In genomic region chr5:147968855-147969254, GRCh38 we compare ENCODE assay signal across 18 cellular contexts.
DNase-seq lines count a peak whose midpoint lies in the region; ATAC-seq, FAIRE-seq and TF ChIP-seq lines count a peak whose summit lies in the region.
"Had no signal": no experiment of that assay in that cellular context is flagged by ENCODE, and none has a peak within 500 bp of the region (broad histone marks: within the 10 kb centered on the region; RNA-seq: fewer than 3 reads in every experiment).

No MANE protein-coding gene starts in this region.

- H3K36me3 Mint-ChIP-seq in osteocyte (ENCODE audit: unreplicated experiment), result peaks cover 7% of the 10 kb centered on the region
- H3K36me3 Mint-ChIP-seq: CD14-positive monocyte, IgD-negative memory B cell had no signal

- 96% methylated on average over 4 of the region's 4 CpGs for WGBS in hepatocyte (ENCODE audit: low lambda C conversion rate, missing lambda C conversion rate)

- no peaks in the 10 kb centered on the region for H4K20me1 ChIP-seq in endothelial cell of umbilical vein (replicated peaks; ENCODE audit: control insufficient read depth, extremely low read depth, insufficient read depth, low read length)
- no peaks in the 10 kb centered on the region for H4K20me1 ChIP-seq in hepatocyte (ENCODE audit: insufficient read depth, poor library complexity, severe bottlenecking)

- H3K9me3 ChIP-seq in endothelial cell of umbilical vein (replicated peaks; ENCODE audit: control insufficient read depth, insufficient read depth, low read length), result no peaks in the 10 kb centered on the region
- H3K9me3 ChIP-seq in hepatocyte (ENCODE audit: low read depth), result no peaks in the 10 kb centered on the region

- BruUV-seq in endothelial cell of umbilical vein (replicated peaks; lab: Mats Ljungman, UMichigan), result no TSS peak

- H3K4me1 ChIP-seq in endothelial cell of umbilical vein (ENCODE audit: control insufficient read depth, extremely low read depth, insufficient read depth, low read length), result peaks cover 10% of the 10 kb centered on the region
- no peaks in the 10 kb centered on the region for H3K4me1 ChIP-seq in hepatocyte (ENCODE audit: insufficient read depth)

- no peaks in the 10 kb centered on the region for H3K9me3 Mint-ChIP-seq in osteocyte (ENCODE audit: unreplicated experiment)
- H3K9me3 Mint-ChIP-seq: CD14-positive monocyte, H9, IgD-negative memory B cell had no signal

- H3K4me1 Mint-ChIP-seq in osteocyte (ENCODE audit: unreplicated experiment), result peaks cover 22% of the 10 kb centered on the region
- H3K4me1 Mint-ChIP-seq: IgD-negative memory B cell had no signal

- CTCF ChIA-PET in endothelial cell of umbilical vein (lab: Charles Lee) (no interaction called here), RWPE1 (lab: Yijun Ruan, JAX) (no interaction called here)

- peak; percentile 50; the same call in 2 of the 3 replicates for ATAC-seq in SK-N-SH treated with all-trans-retinoic acid at 6 μM for 48 hours

- no peak overlapping the region for H3K4me2 ChIP-seq in endothelial cell of umbilical vein (ENCODE audit: insufficient read depth, low read length)
- no peak overlapping the region for H3K4me2 ChIP-seq in hepatocyte

- H3K9me2 ChIP-seq in hepatocyte (replicated peaks; ENCODE audit: insufficient read depth), result no peaks in the 10 kb centered on the region

- H3K27ac Mint-ChIP-seq in osteocyte (ENCODE audit: unreplicated experiment), result peak overlapping the region; percentile 81
- H3K27ac Mint-ChIP-seq: CD14-positive monocyte, H9, IgD-negative memory B cell had no signal

- no peak for FAIRE-seq in endothelial cell of umbilical vein (lab: Jason Lieb, UNC)
- FAIRE-seq: G401.6 had no signal

- POLR2A ChIA-PET in endothelial cell of umbilical vein (lab: Charles Lee), result no interaction called here
- POLR2A ChIA-PET in RWPE1 (lab: Yijun Ruan, JAX; ENCODE audit: low non-redundant PET), result no interaction called here

- H3K27me3 ChIP-seq in endothelial cell of umbilical vein (ENCODE audit: control insufficient read depth in 2 of 2, insufficient read depth in 2 of 2, low read length in 2 of 2) (no peaks in the 10 kb centered on the region), hepatocyte (no peaks in the 10 kb centered on the region)

- no peak for TF ChIP-seq POLR2A in endothelial cell of umbilical vein (IDR thresholded peaks at IDR 0.05; ENCODE audit: low read depth, low read length)

- H3K27ac ChIP-seq in endothelial cell of umbilical vein (ENCODE audit: insufficient read depth, low read depth, low read length) (no peak overlapping the region), RWPE1 (no peak overlapping the region), hepatocyte (no peak overlapping the region)
- H3K27ac ChIP-seq: HL-60 had no signal

- no peaks in the 10 kb centered on the region for H3K9me1 ChIP-seq in endothelial cell of umbilical vein (replicated peaks; ENCODE audit: control insufficient read depth, extremely low read depth, insufficient read depth, low read length)

- dilution Hi-C loops in endothelial cell of umbilical vein (cut with MboI; ENCODE audit: extremely low pct_ligation_motif_present, low sequenced_read_pairs), result no loop called here

- intact Hi-C loops in endothelial cell of umbilical vein (cut with micrococcal nuclease), result no loop called here

- H3K4me3 Mint-ChIP-seq in osteocyte (ENCODE audit: unreplicated experiment), result no peak overlapping the region
- H3K4me3 Mint-ChIP-seq: CD14-positive monocyte, H9, IgD-negative memory B cell had no signal

- H3K4me3 ChIP-seq in endothelial cell of umbilical vein (replicated peaks in 1 of 3; ENCODE audit: insufficient read depth in 1 of 3, low read depth in 1 of 3, low read length in 3 of 3) (no peak overlapping the region), hepatocyte (no peak overlapping the region)

- TF ChIP-seq CTCF in endothelial cell of umbilical vein (IDR thresholded peaks at IDR 0.05; ENCODE audit: extremely low read depth in 1 of 2, insufficient read depth in 1 of 2, low read depth in 1 of 2, low read length in 2 of 2) (no peak), osteocyte (IDR thresholded peaks at IDR 0.05) (no peak), RWPE1 (conservative IDR thresholded peaks at IDR 0.05; ENCODE audit: low read depth) (no peak), hepatocyte (IDR thresholded peaks at IDR 0.05; ENCODE audit: poor library complexity) (no peak)

- H2AFZ ChIP-seq in endothelial cell of umbilical vein (ENCODE audit: low read depth, low read length), result no peak overlapping the region
- no peak overlapping the region for H2AFZ ChIP-seq in hepatocyte

- no peaks in the 10 kb centered on the region for H3K27me3 Mint-ChIP-seq in osteocyte (ENCODE audit: unreplicated experiment)
- H3K27me3 Mint-ChIP-seq: IgD-negative memory B cell had no signal

- H3K9ac ChIP-seq in endothelial cell of umbilical vein (replicated peaks; ENCODE audit: extremely low read depth, insufficient read depth, low read length), result no peak overlapping the region

- DNase-seq in H4 (ENCODE audit: low spot score) (peak; percentile 25), endothelial cell of umbilical vein (ENCODE audit: low read depth, low spot score) (peak; percentile 65), osteocyte (ENCODE audit: extremely low spot score, unreplicated experiment) (no peak), RWPE1 (ENCODE audit: low spot score) (no peak), hepatocyte (ENCODE audit: low spot score) (no peak), NCI-H187 treated with DMSO at 0.1 percent for 48 hours (lab: John Stamatoyannopoulos, UW) (no peak)
- DNase-seq: ACHN, DMS79 treated with DMSO at 0.1 percent for 48 hours, H9, Kasumi-1, NCI-H1105, NCI-H2081 treated with DMSO at 0.1 percent for 48 hours, NCI-H774 had no signal

- no peaks in the 10 kb centered on the region for H3K79me2 ChIP-seq in endothelial cell of umbilical vein (ENCODE audit: control insufficient read depth, insufficient read depth, low read length)
- no peaks in the 10 kb centered on the region for H3K79me2 ChIP-seq in hepatocyte

- H3K36me3 ChIP-seq in endothelial cell of umbilical vein (ENCODE audit: control insufficient read depth in 2 of 2, extremely low read depth in 1 of 2, insufficient read depth in 2 of 2, low read length in 2 of 2) (no peaks in the 10 kb centered on the region), hepatocyte (replicated peaks; ENCODE audit: insufficient read depth, low read depth) (no peaks in the 10 kb centered on the region)

TF ChIP-seq in SK-N-SH treated with all-trans-retinoic acid at 6 μM for 48 hours, 23 proteins besides CTCF, POLR2A, EP300 and RAD21:
- TF ChIP-seq ZFP30 (CRISPR knock-in tag; IDR thresholded peaks at IDR 0.05) (no peak), RARB (CRISPR knock-in tag; IDR thresholded peaks at IDR 0.05) (no peak), ISL1 (CRISPR knock-in tag; IDR thresholded peaks at IDR 0.05) (peak; percentile 18; the same call in 1 of the 2 replicates), TSHZ2 (CRISPR knock-in tag; IDR thresholded peaks at IDR 0.05) (no peak), SNAI2 (CRISPR knock-in tag; IDR thresholded peaks at IDR 0.05) (no peak)

TF ChIP-seq in endothelial cell of umbilical vein, 7 proteins besides CTCF, POLR2A, EP300 and RAD21:
- TF ChIP-seq POLR2AphosphoS5 (IDR thresholded peaks at IDR 0.05; ENCODE audit: insufficient read depth, low read depth, low read length), result no peak
- TF ChIP-seq FOS (IDR thresholded peaks at IDR 0.05; ENCODE audit: borderline replicate concordance, insufficient read depth, low read length), result peak; percentile 41
- TF ChIP-seq JUN (IDR thresholded peaks at IDR 0.05; ENCODE audit: borderline replicate concordance, insufficient read depth, insufficient read length, low read depth), result no peak
- TF ChIP-seq GATA2 (IDR thresholded peaks at IDR 0.05; ENCODE audit: insufficient read depth, insufficient read length, low read depth, low read length), result peak; percentile 13

Comparison
In these comparisons a context has a peak if more than half of its experiments do, and no peak if none do; other contexts are left out.
1. DNase-seq: peak in H4 (single experiment) and endothelial cell of umbilical vein (single experiment); none in osteocyte (single experiment), RWPE1 (single experiment), hepatocyte (single experiment) and NCI-H187 treated with DMSO at 0.1 percent for 48 hours (single experiment).